In genomic region chr10:34789993-34790506, GRCh38 we compare ENCODE assay signal across 12 cellular contexts. TPM values are rescaled to one million over a fixed set of nuclear protein-coding genes. Genes with fewer than 3 reads are reported as not detected.
A peak's percentile ranks its signal among the peaks of the same experiment; 100 is the strongest.
DNase-seq lines count a peak whose midpoint lies in the region; ATAC-seq, FAIRE-seq and TF ChIP-seq lines count a peak whose summit lies in the region.
"Had no signal": no experiment of that assay in that cellular context is flagged by ENCODE, and none has a peak within 500 bp of the region (broad histone marks: within the 10 kb centered on the region; RNA-seq: fewer than 3 reads in every experiment).

No MANE protein-coding gene starts in this region.

- TF ChIP-seq CTCF in D721Med (IDR thresholded peaks at IDR 0.05; ENCODE audit: insufficient read depth, missing control alignments), result no peak
- TF ChIP-seq CTCF in colonic mucosa (IDR thresholded peaks at IDR 0.05), result no peak

- H3K4me1 ChIP-seq in colonic mucosa, result no peaks in the 10 kb centered on the region
- peaks cover 47% of the 10 kb centered on the region for H3K4me1 ChIP-seq in muscle layer of colon (ENCODE audit: insufficient read depth, low read length)

- ATAC-seq in HG02840 (IDR thresholded peaks at IDR 0.05; ENCODE audit: low FRiP score, unreplicated experiment) (no peak), GM21576 (IDR thresholded peaks at IDR 0.05; ENCODE audit: unreplicated experiment) (no peak)

- H3K36me3 ChIP-seq in colonic mucosa (no peaks in the 10 kb centered on the region), muscle layer of colon (ENCODE audit: insufficient read depth, low read length) (no peaks in the 10 kb centered on the region)
- H3K36me3 ChIP-seq: vagina had no signal

- peak overlapping the region; percentile 44 for H3K27ac ChIP-seq in colonic mucosa
- H3K27ac ChIP-seq in muscle layer of colon (ENCODE audit: low read depth, low read length), result peak overlapping the region; percentile 6
- H3K27ac ChIP-seq: vagina had no signal

- H3K9me3 ChIP-seq in colonic mucosa (no peaks in the 10 kb centered on the region), muscle layer of colon (ENCODE audit: low read length) (no peaks in the 10 kb centered on the region)
- H3K9me3 ChIP-seq: vagina had no signal

- H3K4me3 ChIP-seq in colonic mucosa (no peak overlapping the region), muscle layer of colon (ENCODE audit: low read depth in 1 of 2, low read length in 2 of 2) (no peak overlapping the region)
- H3K4me3 ChIP-seq: skin epidermis, vagina had no signal

- peak; percentile 44 for FAIRE-seq in D721Med (lab: Jason Lieb, UNC)

- H3K9ac ChIP-seq in colonic mucosa (ENCODE audit: low read depth in 2 of 2, low read length in 2 of 2) (peak overlapping the region in 1 of 2 donors; percentile 8), muscle layer of colon (ENCODE audit: low read length) (no peak overlapping the region)

- intact Hi-C loops in colonic mucosa (cut with DNase I), result no loop called here

- DNase-seq in D721Med (ENCODE audit: insufficient read length, low spot score), result no peak
- DNase-seq in HuH-7 (ENCODE audit: low spot score), result peak; percentile 64
- peak; percentile 40 for DNase-seq in colonic mucosa
- no peak for DNase-seq in activated gamma-delta T cell treated with Interleukin-2 at 50 U/mL for 16 hours
- no peak for DNase-seq in stimulated activated CD4-positive, alpha-beta T cell treated with anti-CD3 and anti-CD28 coated beads, Interleukin-2, amount 100 ng/mL, for 24 hours
- DNase-seq: activated naive CD8-positive, alpha-beta T cell treated with anti-CD3 and anti-CD28 coated beads, Interleukin-2, amount 10 ng/mL, durations not matched to agents 7 days and 5 days; NCI-H1092 had no signal

- H3K27me3 ChIP-seq in colonic mucosa (no peaks in the 10 kb centered on the region), muscle layer of colon (ENCODE audit: control insufficient read depth in 1 of 2, insufficient read depth in 2 of 2, low read length in 2 of 2) (no peaks in the 10 kb centered on the region)
- H3K27me3 ChIP-seq: vagina had no signal

RNA-seq across cellular contexts. Expression of gene PARD3, which starts 25.0 kb away (rescaled TPM):
- 10 to 100 TPM; 41.7 to 48.8 TPM for total RNA-seq in colonic mucosa

Comparison
In these comparisons a context has a peak if more than half of its experiments do, and no peak if none do; other contexts are left out.
1. DNase-seq: peak in HuH-7 (single experiment) and colonic mucosa (single experiment); none in D721Med (single experiment), activated gamma-delta T cell treated with Interleukin-2 at 50 U/mL for 16 hours (single experiment) and stimulated activated CD4-positive, alpha-beta T cell treated with anti-CD3 and anti-CD28 coated beads, Interleukin-2, amount 100 ng/mL, for 24 hours (0 of 2).